1 cellular context compared by ENCODE assay signal in the genomic region with DNA sequence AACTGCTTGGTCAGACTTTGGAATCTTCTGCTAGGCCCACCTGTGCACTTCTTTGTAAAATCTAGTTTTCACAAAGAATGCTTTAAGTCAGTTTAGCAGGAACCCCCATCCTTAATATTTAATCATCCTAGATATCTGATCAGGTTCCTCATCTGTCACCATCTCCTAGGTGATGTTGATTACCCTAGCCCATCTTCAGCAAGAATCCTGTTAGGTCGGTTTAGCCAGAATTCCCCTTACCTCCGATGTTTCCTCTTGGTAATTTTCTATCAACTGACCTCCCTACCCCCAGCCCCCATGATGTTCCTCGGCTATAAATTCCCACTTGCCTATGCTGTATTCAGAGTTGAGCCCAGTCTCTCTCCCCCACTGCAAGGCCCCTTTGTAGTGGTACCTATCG.
TF ChIP-seq lines count a peak whose summit lies in the region.

No MANE protein-coding gene starts in this region.

TF ChIP-seq in GM23338, 12 proteins besides CTCF, POLR2A, EP300 and RAD21 (continued from another document):
- TF ChIP-seq, protein P1, sequence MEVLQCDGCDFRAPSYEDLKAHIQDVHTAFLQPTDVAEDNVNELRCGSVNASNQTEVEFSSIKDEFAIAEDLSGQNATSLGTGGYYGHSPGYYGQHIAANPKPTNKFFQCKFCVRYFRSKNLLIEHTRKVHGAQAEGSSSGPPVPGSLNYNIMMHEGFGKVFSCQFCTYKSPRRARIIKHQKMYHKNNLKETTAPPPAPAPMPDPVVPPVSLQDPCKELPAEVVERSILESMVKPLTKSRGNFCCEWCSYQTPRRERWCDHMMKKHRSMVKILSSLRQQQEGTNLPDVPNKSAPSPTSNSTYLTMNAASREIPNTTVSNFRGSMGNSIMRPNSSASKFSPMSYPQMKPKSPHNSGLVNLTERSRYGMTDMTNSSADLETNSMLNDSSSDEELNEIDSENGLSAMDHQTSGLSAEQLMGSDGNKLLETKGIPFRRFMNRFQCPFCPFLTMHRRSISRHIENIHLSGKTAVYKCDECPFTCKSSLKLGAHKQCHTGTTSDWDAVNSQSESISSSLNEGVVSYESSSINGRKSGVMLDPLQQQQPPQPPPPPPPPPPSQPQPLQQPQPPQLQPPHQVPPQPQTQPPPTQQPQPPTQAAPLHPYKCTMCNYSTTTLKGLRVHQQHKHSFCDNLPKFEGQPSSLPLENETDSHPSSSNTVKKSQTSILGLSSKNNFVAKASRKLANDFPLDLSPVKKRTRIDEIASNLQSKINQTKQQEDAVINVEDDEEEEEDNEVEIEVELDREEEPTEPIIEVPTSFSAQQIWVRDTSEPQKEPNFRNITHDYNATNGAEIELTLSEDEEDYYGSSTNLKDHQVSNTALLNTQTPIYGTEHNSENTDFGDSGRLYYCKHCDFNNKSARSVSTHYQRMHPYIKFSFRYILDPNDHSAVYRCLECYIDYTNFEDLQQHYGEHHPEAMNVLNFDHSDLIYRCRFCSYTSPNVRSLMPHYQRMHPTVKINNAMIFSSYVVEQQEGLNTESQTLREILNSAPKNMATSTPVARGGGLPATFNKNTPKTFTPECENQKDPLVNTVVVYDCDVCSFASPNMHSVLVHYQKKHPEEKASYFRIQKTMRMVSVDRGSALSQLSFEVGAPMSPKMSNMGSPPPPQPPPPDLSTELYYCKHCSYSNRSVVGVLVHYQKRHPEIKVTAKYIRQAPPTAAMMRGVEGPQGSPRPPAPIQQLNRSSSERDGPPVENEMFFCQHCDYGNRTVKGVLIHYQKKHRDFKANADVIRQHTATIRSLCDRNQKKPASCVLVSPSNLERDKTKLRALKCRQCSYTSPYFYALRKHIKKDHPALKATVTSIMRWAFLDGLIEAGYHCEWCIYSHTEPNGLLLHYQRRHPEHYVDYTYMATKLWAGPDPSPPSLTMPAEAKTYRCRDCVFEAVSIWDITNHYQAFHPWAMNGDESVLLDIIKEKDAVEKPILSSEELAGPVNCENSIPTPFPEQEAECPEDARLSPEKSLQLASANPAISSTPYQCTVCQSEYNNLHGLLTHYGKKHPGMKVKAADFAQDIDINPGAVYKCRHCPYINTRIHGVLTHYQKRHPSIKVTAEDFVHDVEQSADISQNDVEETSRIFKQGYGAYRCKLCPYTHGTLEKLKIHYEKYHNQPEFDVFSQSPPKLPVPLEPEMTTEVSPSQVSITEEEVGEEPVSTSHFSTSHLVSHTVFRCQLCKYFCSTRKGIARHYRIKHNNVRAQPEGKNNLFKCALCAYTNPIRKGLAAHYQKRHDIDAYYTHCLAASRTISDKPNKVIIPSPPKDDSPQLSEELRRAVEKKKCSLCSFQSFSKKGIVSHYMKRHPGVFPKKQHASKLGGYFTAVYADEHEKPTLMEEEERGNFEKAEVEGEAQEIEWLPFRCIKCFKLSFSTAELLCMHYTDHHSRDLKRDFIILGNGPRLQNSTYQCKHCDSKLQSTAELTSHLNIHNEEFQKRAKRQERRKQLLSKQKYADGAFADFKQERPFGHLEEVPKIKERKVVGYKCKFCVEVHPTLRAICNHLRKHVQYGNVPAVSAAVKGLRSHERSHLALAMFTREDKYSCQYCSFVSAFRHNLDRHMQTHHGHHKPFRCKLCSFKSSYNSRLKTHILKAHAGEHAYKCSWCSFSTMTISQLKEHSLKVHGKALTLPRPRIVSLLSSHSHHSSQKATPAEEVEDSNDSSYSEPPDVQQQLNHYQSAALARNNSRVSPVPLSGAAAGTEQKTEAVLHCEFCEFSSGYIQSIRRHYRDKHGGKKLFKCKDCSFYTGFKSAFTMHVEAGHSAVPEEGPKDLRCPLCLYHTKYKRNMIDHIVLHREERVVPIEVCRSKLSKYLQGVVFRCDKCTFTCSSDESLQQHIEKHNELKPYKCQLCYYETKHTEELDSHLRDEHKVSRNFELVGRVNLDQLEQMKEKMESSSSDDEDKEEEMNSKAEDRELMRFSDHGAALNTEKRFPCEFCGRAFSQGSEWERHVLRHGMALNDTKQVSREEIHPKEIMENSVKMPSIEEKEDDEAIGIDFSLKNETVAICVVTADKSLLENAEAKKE (CRISPR knock-in tag; IDR thresholded peaks at IDR 0.05): no peak
- TF ChIP-seq NANOG (IDR thresholded peaks at IDR 0.05; ENCODE audit: borderline replicate concordance): no peak
TF ChIP-seq in GM23338: peak in this region for 0.
